17 cellular contexts compared by ENCODE assay signal in genomic region chr6:9121551-9121950, GRCh38.
DNase-seq lines count a peak whose midpoint lies in the region; ATAC-seq and TF ChIP-seq lines count a peak whose summit lies in the region.
"Had no signal": no experiment of that assay in that cellular context is flagged by ENCODE, and none has a peak within 500 bp of the region (broad histone marks: within the 10 kb centered on the region; RNA-seq: fewer than 3 reads in every experiment).

No MANE protein-coding gene starts in this region.

- H3K14ac ChIP-seq in neuronal stem cell (ENCODE audit: low read length), result no peak overlapping the region

- no peak overlapping the region for H2BK120ac ChIP-seq in neuronal stem cell (ENCODE audit: low read depth, low read length)

- H3K4me1 Mint-ChIP-seq in T-cell, result no peaks in the 10 kb centered on the region

- no CpG with 5 or more reads among the region's 3 CpGs for WGBS in neuronal stem cell (ENCODE audit: extremely low coverage in 2 of 2, insufficient read length in 2 of 2, insufficient replicate concordance in 1 of 2), 2 donors

- no peaks in the 10 kb centered on the region for H3K27me3 Mint-ChIP-seq in T-cell

- TF ChIP-seq CTCF in RWPE2 (IDR thresholded peaks at IDR 0.05; ENCODE audit: poor library complexity, severe bottlenecking) (no peak), dorsolateral prefrontal cortex (IDR thresholded peaks at IDR 0.05 in 54 of 56, conservative IDR thresholded peaks at IDR 0.05 in 2 of 56; ENCODE audit: low read depth in 1 of 56, partially characterized antibody in 56 of 56) (no peak)

- no peak overlapping the region for H4K91ac ChIP-seq in neuronal stem cell (ENCODE audit: low read depth, low read length, poor library complexity)

- no peak overlapping the region for H2AK5ac ChIP-seq in neuronal stem cell (ENCODE audit: low read depth, low read length)

- H3K27ac ChIP-seq in RWPE2 (ENCODE audit: poor library complexity, severe bottlenecking) (no peak overlapping the region), neuronal stem cell (replicated peaks; ENCODE audit: low read length) (no peak overlapping the region), dorsolateral prefrontal cortex (no peak overlapping the region)
- H3K27ac ChIP-seq: C4-2B, Peyer's patch had no signal

- H2AFZ ChIP-seq in neuronal stem cell (ENCODE audit: low read length), result no peak overlapping the region

- DNase-seq in ELR (ENCODE audit: low read depth) (peak; percentile 45), RWPE2 (ENCODE audit: low spot score) (no peak), fibroblast of gingiva (ENCODE audit: low read depth) (peak; percentile 59), neuronal stem cell (ENCODE audit: low spot score) (no peak), T-cell (no peak), NCI-H1092 treated with DMSO at 0.1 percent for 48 hours (lab: John Stamatoyannopoulos, UW) (no peak), dorsolateral prefrontal cortex (no peak)
- DNase-seq: DMS153, HCEC 1CT, KG1, NCI-H2029, NCI-H2171 treated with DMSO at 0.1 percent for 48 hours, NCI-H510A treated with DMSO at 0.1 percent for 48 hours, Peyer's patch, SW 1271 had no signal

- no peak overlapping the region for H2BK15ac ChIP-seq in neuronal stem cell (ENCODE audit: low read length)

- no peak overlapping the region for H3K23ac ChIP-seq in neuronal stem cell (ENCODE audit: low read depth, low read length, poor library complexity)

- no peak overlapping the region for H4K8ac ChIP-seq in neuronal stem cell (ENCODE audit: low read depth, low read length)

- no peaks in the 10 kb centered on the region for H3K79me1 ChIP-seq in neuronal stem cell (ENCODE audit: low read depth, low read length)

- peak overlapping the region; percentile 24 for H3K9ac ChIP-seq in neuronal stem cell (ENCODE audit: low read depth, low read length, poor library complexity)

- ATAC-seq in RWPE2 (ENCODE audit: low read depth) (peak; percentile 80), T-cell (replicated peaks in 1 of 4) (no peak)
- ATAC-seq: GM12878 had no signal

- H2BK5ac ChIP-seq in neuronal stem cell (ENCODE audit: low read length), result no peak overlapping the region

- CTCF ChIA-PET in T-cell (lab: Charles Lee), result no interaction called here

- no peak overlapping the region for H3K18ac ChIP-seq in neuronal stem cell (ENCODE audit: low read length)

- no peaks in the 10 kb centered on the region for H3K27me3 ChIP-seq in RWPE2 (ENCODE audit: insufficient read depth, poor library complexity, severe bottlenecking)
- no peaks in the 10 kb centered on the region for H3K27me3 ChIP-seq in neuronal stem cell (ENCODE audit: control insufficient read depth in 3 of 3, insufficient read depth in 3 of 3, low read depth in 1 of 3, low read length in 3 of 3)
- H3K27me3 ChIP-seq in dorsolateral prefrontal cortex, result peaks cover 0 to 3% (median 0%) of the 10 kb centered on the region in 45 donors
- H3K27me3 ChIP-seq: Peyer's patch had no signal

- H3K4me3 ChIP-seq in RWPE2 (ENCODE audit: severe bottlenecking) (no peak overlapping the region), neuronal stem cell (ENCODE audit: low read length in 2 of 2) (no peak overlapping the region), dorsolateral prefrontal cortex (no peak overlapping the region)
- H3K4me3 ChIP-seq: GM12878, Peyer's patch had no signal

- H3K36me3 ChIP-seq in RWPE2 (ENCODE audit: low read depth), result no peaks in the 10 kb centered on the region
- no peaks in the 10 kb centered on the region for H3K36me3 ChIP-seq in neuronal stem cell (replicated peaks in 1 of 2; ENCODE audit: control insufficient read depth in 2 of 2, insufficient read depth in 2 of 2, low read length in 2 of 2)
- H3K36me3 ChIP-seq: Peyer's patch had no signal

- no peak overlapping the region for H3K4me2 ChIP-seq in neuronal stem cell (ENCODE audit: insufficient read depth, low read length, poor library complexity, severe bottlenecking)

- no peak overlapping the region for H2BK12ac ChIP-seq in neuronal stem cell (ENCODE audit: low read length)

- H3K9me3 ChIP-seq in RWPE2 (ENCODE audit: severe bottlenecking) (no peaks in the 10 kb centered on the region), neuronal stem cell (replicated peaks in 1 of 2; ENCODE audit: control insufficient read depth in 2 of 2, insufficient read depth in 1 of 2, low read depth in 1 of 2, low read length in 2 of 2) (no peaks in the 10 kb centered on the region)
- H3K9me3 ChIP-seq: Peyer's patch had no signal

- H3K4me1 ChIP-seq in RWPE2 (ENCODE audit: insufficient read depth, poor library complexity, severe bottlenecking), result no peaks in the 10 kb centered on the region
- H3K4me1 ChIP-seq in neuronal stem cell (ENCODE audit: control insufficient read depth in 2 of 2, insufficient read depth in 1 of 2, low read depth in 1 of 2, low read length in 2 of 2), result no peaks in the 10 kb centered on the region
- H3K4me1 ChIP-seq: Peyer's patch had no signal

- no peak overlapping the region for H3K27ac Mint-ChIP-seq in T-cell

- no peak overlapping the region for H3K4me3 Mint-ChIP-seq in T-cell

- POLR2A ChIA-PET in T-cell (lab: Charles Lee), result no interaction called here

- peaks cover 0 to 16% (median 11%) of the 10 kb centered on the region in 3 donors for H3K9me3 Mint-ChIP-seq in T-cell

- no peaks in the 10 kb centered on the region for H3K36me3 Mint-ChIP-seq in T-cell

- H3K4ac ChIP-seq in neuronal stem cell (ENCODE audit: low read length), result no peak overlapping the region

- intact Hi-C loops in dorsolateral prefrontal cortex (cut with DNase I), result no loop called here

Comparison
In these comparisons a context has a peak if more than half of its experiments do, and no peak if none do; other contexts are left out.
1. DNase-seq: peak in ELR (single experiment) and fibroblast of gingiva (single experiment); none in RWPE2 (single experiment), neuronal stem cell (single experiment), T-cell (0 of 34), NCI-H1092 treated with DMSO at 0.1 percent for 48 hours (single experiment) and dorsolateral prefrontal cortex (0 of 10).